ENCODE assay signal across 7 cellular contexts in genomic region chr20:33490023-33490933, GRCh38. TPM values are rescaled to one million over a fixed set of nuclear protein-coding genes. Genes with fewer than 3 reads are reported as not detected.
A peak's percentile ranks its signal among the peaks of the same experiment; 100 is the strongest.
DNase-seq lines count a peak whose midpoint lies in the region; ATAC-seq and TF ChIP-seq lines count a peak whose summit lies in the region.

Gene CBFA2T2, plus strand, starts transcription at chr20:33490096. Its CDS starts 172 bp downstream, at chr20:33490268.

- peak within 1 kb of the TSS; percentile 86 to 94 for H3K27ac ChIP-seq in ovary

- 0 to 1% (median 1%) methylated on average over 42 to 105 of the region's 105 CpGs for WGBS in ovary, 3 donors

- TF ChIP-seq POLR2A in ovary (IDR thresholded peaks at IDR 0.05) = no peak

- H3K27ac Mint-ChIP-seq in activated T-helper 17 cell treated with anti-CD3 and anti-CD28 coated beads, Interleukin-2, amount 50 U/mL, for 72 hours = peak within 1 kb of the TSS; percentile 84
- peak within 1 kb of the TSS; percentile 46 for H3K27ac Mint-ChIP-seq in glutamatergic neuron (ENCODE audit: unreplicated experiment)

- intact Hi-C loops in ovary (cut with DNase I) = loop anchor here in 1 of 4 donors (10.0 kb wide), 1 partner anchor 155 kb away; no protein-coding TSS in a partner anchor

- H3K4me3 ChIP-seq in ovary = peak within 1 kb of the TSS; percentile 94

- no peak for TF ChIP-seq CTCF in glutamatergic neuron (IDR thresholded peaks at IDR 0.05; ENCODE audit: partially characterized antibody, unreplicated experiment)
- no peak for TF ChIP-seq CTCF in ovary (IDR thresholded peaks at IDR 0.05)

- H3K9me3 ChIP-seq in ovary = no peaks in the 10 kb centered on the region

- no peak for TF ChIP-seq EP300 in ovary (IDR thresholded peaks at IDR 0.05)

- peak; percentile 31 for DNase-seq in GM04504 (ENCODE audit: low read depth)
- peak; percentile 45 for DNase-seq in HT1080 (ENCODE audit: low read depth)
- no peak for DNase-seq in glutamatergic neuron
- peak; percentile 66 to 84 (median 77) for DNase-seq in ovary
- DNase-seq in OCI-M2 (lab: John Stamatoyannopoulos, UW; ENCODE audit: unreplicated experiment) = no peak

- no peaks in the 10 kb centered on the region for H3K27me3 Mint-ChIP-seq in activated T-helper 17 cell treated with anti-CD3 and anti-CD28 coated beads, Interleukin-2, amount 50 U/mL, for 72 hours
- H3K27me3 Mint-ChIP-seq in glutamatergic neuron (ENCODE audit: unreplicated experiment) = no peaks in the 10 kb centered on the region

- no peaks in the 10 kb centered on the region for H3K36me3 ChIP-seq in ovary

- H3K4me1 Mint-ChIP-seq in activated T-helper 17 cell treated with anti-CD3 and anti-CD28 coated beads, Interleukin-2, amount 50 U/mL, for 72 hours = no peaks in the 10 kb centered on the region
- H3K4me1 Mint-ChIP-seq in glutamatergic neuron (ENCODE audit: low read depth, unreplicated experiment) = peaks cover 4% of the 10 kb centered on the region

- peaks cover 6% of the 10 kb centered on the region for H3K4me1 ChIP-seq in ovary (ENCODE audit: insufficient read depth)

- peaks cover 5% of the 10 kb centered on the region for H3K36me3 Mint-ChIP-seq in activated T-helper 17 cell treated with anti-CD3 and anti-CD28 coated beads, Interleukin-2, amount 50 U/mL, for 72 hours (ENCODE audit: low read depth)
- no peaks in the 10 kb centered on the region for H3K36me3 Mint-ChIP-seq in glutamatergic neuron (ENCODE audit: unreplicated experiment)

- ATAC-seq in GM21447 (IDR thresholded peaks at IDR 0.05; ENCODE audit: unreplicated experiment) = peak; percentile 34
- peak; percentile 63 for ATAC-seq in activated T-helper 17 cell treated with anti-CD3 and anti-CD28 coated beads, Interleukin-2, amount 50 U/mL, for 72 hours (replicated peaks)

- H3K4me3 Mint-ChIP-seq in activated T-helper 17 cell treated with anti-CD3 and anti-CD28 coated beads, Interleukin-2, amount 50 U/mL, for 72 hours = peak within 1 kb of the TSS; percentile 83
- peak within 1 kb of the TSS; percentile 94 for H3K4me3 Mint-ChIP-seq in glutamatergic neuron (ENCODE audit: unreplicated experiment)

- H3K9me3 Mint-ChIP-seq in activated T-helper 17 cell treated with anti-CD3 and anti-CD28 coated beads, Interleukin-2, amount 50 U/mL, for 72 hours = no peaks in the 10 kb centered on the region
- peaks cover 3% of the 10 kb centered on the region for H3K9me3 Mint-ChIP-seq in glutamatergic neuron (ENCODE audit: unreplicated experiment)

- no peaks in the 10 kb centered on the region for H3K27me3 ChIP-seq in ovary

RNA-seq across cellular contexts. Expression of gene CBFA2T2, which starts in this region (rescaled TPM):
- 2.4 and 2.9 TPM in 2 replicates for total RNA-seq in HT1080 (2014; rRNA removed; shearing (Covaris generic))
- 6.1 and 6.3 TPM in 2 replicates for polyA plus RNA-seq in HT1080 (2015; cell fraction: cytosol; rRNA removed)
- polyA plus RNA-seq in HT1080 (2015; cell fraction: nucleus; rRNA removed) = 10.6 and 17.0 TPM in 2 replicates
- total RNA-seq in activated T-helper 17 cell treated with anti-CD3 and anti-CD28 coated beads, Interleukin-2, amount 50 U/mL, for 72 hours = 10 to 100 TPM; 14.5 to 25.6 TPM
- total RNA-seq in glutamatergic neuron (ENCODE audit: unreplicated experiment) (84.1 TPM), ovary (10 to 100 TPM; 11.5 to 29.8 (median 21.5) TPM)
- polyA plus RNA-seq in ovary = 10 to 100 TPM in 1 of 2 donors, 1 to 10 TPM in 1; 9.4 to 21.2 TPM

Comparison
In these comparisons a context has a peak if more than half of its experiments do, and no peak if none do; other contexts are left out.
1. DNase-seq: peak in GM04504 (single experiment), HT1080 (single experiment) and ovary (5 of 5); none in glutamatergic neuron (single experiment) and OCI-M2 (single experiment).